Comparison of ENCODE assay signal across 1 cellular context in the genomic region with DNA sequence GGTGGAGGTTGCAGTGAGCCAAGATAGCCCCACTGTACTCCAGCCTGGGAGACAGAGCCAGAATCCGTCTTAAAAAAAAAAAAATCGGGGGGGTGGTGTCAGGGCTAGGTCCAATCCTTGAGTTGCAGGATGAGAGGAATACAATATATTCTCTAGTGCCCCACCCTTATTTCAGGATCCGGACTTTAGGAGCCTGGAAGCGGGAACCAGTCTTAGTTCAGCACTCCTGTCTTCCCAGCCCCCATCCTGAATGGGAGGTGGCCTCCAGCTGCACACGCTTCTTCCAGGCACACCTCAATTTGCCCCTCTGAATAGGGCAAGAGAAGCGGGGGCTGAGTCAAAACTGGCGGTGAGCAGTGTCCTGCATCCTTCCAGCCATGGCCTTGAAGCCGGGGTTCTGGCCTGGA.
TF ChIP-seq lines count a peak whose summit lies in the region.

No MANE protein-coding gene starts in this region.

TF ChIP-seq in HepG2, 621 proteins besides CTCF, POLR2A, EP300 and RAD21 (continues in another document):
- TF ChIP-seq SOX6 (IDR thresholded peaks at IDR 0.05) (no peak), SOX6 (CRISPR knock-in tag; IDR thresholded peaks at IDR 0.05) (no peak), ZNF674 (CRISPR knock-in tag; IDR thresholded peaks at IDR 0.05; ENCODE audit: low read depth) (no peak), ZNF367 (CRISPR knock-in tag; IDR thresholded peaks at IDR 0.05; ENCODE audit: borderline replicate concordance) (no peak), ASH2L (IDR thresholded peaks at IDR 0.05; ENCODE audit: insufficient read length, low read depth, low read length) (no peak), RFX1 (IDR thresholded peaks at IDR 0.05) (no peak), DBP (CRISPR knock-in tag; IDR thresholded peaks at IDR 0.05; ENCODE audit: not compliant biosample characterization) (peak; percentile 31), GABPB1 (CRISPR knock-in tag; IDR thresholded peaks at IDR 0.05) (no peak), BHLHE40 (IDR thresholded peaks at IDR 0.05; ENCODE audit: low read length) (peak; percentile 85; the same call in 1 of the 2 replicates), ZNF362 (CRISPR knock-in tag; IDR thresholded peaks at IDR 0.05; ENCODE audit: borderline replicate concordance) (no peak), ZBTB46 (CRISPR knock-in tag; IDR thresholded peaks at IDR 0.05; ENCODE audit: borderline replicate concordance) (no peak), ZNF256 (CRISPR knock-in tag; conservative IDR thresholded peaks at IDR 0.05) (no peak), SIN3B (IDR thresholded peaks at IDR 0.05; ENCODE audit: low read length) (no peak), MLLT10 (CRISPR knock-in tag; IDR thresholded peaks at IDR 0.05) (no peak), NFIC (IDR thresholded peaks at IDR 0.05; ENCODE audit: low read length) (no peak), ZNF441 (CRISPR knock-in tag; IDR thresholded peaks at IDR 0.05; ENCODE audit: borderline replicate concordance) (peak; percentile 3; the same call in 1 of the 2 replicates), BCLAF1 (IDR thresholded peaks at IDR 0.05) (no peak), IKZF1 (IDR thresholded peaks at IDR 0.05) (no peak), USF2 (IDR thresholded peaks at IDR 0.05; ENCODE audit: low read depth, low read length) (peak; percentile 83; the same call in 1 of the 2 replicates), USF2 (CRISPR knock-in tag; IDR thresholded peaks at IDR 0.05; ENCODE audit: borderline replicate concordance) (no peak), ZFP90 (CRISPR knock-in tag; IDR thresholded peaks at IDR 0.05; ENCODE audit: borderline replicate concordance) (0 out of 2 replicates have a peak, but pooled peaks have one; percentile 15), ZNF318 (CRISPR knock-in tag; IDR thresholded peaks at IDR 0.05) (peak; percentile 89; the same call in 1 of the 2 replicates)
- TF ChIP-seq, protein P1, sequence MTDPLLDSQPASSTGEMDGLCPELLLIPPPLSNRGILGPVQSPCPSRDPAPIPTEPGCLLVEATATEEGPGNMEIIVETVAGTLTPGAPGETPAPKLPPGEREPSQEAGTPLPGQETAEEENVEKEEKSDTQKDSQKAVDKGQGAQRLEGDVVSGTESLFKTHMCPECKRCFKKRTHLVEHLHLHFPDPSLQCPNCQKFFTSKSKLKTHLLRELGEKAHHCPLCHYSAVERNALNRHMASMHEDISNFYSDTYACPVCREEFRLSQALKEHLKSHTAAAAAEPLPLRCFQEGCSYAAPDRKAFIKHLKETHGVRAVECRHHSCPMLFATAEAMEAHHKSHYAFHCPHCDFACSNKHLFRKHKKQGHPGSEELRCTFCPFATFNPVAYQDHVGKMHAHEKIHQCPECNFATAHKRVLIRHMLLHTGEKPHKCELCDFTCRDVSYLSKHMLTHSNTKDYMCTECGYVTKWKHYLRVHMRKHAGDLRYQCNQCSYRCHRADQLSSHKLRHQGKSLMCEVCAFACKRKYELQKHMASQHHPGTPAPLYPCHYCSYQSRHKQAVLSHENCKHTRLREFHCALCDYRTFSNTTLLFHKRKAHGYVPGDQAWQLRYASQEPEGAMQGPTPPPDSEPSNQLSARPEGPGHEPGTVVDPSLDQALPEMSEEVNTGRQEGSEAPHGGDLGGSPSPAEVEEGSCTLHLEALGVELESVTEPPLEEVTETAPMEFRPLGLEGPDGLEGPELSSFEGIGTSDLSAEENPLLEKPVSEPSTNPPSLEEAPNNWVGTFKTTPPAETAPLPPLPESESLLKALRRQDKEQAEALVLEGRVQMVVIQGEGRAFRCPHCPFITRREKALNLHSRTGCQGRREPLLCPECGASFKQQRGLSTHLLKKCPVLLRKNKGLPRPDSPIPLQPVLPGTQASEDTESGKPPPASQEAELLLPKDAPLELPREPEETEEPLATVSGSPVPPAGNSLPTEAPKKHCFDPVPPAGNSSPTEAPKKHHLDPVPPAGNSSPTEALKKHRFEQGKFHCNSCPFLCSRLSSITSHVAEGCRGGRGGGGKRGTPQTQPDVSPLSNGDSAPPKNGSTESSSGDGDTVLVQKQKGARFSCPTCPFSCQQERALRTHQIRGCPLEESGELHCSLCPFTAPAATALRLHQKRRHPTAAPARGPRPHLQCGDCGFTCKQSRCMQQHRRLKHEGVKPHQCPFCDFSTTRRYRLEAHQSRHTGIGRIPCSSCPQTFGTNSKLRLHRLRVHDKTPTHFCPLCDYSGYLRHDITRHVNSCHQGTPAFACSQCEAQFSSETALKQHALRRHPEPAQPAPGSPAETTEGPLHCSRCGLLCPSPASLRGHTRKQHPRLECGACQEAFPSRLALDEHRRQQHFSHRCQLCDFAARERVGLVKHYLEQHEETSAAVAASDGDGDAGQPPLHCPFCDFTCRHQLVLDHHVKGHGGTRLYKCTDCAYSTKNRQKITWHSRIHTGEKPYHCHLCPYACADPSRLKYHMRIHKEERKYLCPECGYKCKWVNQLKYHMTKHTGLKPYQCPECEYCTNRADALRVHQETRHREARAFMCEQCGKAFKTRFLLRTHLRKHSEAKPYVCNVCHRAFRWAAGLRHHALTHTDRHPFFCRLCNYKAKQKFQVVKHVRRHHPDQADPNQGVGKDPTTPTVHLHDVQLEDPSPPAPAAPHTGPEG (CRISPR knock-in tag; IDR thresholded peaks at IDR 0.05) = no peak
- TF ChIP-seq, protein P2, sequence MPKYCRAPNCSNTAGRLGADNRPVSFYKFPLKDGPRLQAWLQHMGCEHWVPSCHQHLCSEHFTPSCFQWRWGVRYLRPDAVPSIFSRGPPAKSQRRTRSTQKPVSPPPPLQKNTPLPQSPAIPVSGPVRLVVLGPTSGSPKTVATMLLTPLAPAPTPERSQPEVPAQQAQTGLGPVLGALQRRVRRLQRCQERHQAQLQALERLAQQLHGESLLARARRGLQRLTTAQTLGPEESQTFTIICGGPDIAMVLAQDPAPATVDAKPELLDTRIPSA (CRISPR knock-in tag; IDR thresholded peaks at IDR 0.05; ENCODE audit: borderline replicate concordance) = 0 out of 2 replicates have a peak, but pooled peaks have one; percentile 62
- TF ChIP-seq, protein P3, sequence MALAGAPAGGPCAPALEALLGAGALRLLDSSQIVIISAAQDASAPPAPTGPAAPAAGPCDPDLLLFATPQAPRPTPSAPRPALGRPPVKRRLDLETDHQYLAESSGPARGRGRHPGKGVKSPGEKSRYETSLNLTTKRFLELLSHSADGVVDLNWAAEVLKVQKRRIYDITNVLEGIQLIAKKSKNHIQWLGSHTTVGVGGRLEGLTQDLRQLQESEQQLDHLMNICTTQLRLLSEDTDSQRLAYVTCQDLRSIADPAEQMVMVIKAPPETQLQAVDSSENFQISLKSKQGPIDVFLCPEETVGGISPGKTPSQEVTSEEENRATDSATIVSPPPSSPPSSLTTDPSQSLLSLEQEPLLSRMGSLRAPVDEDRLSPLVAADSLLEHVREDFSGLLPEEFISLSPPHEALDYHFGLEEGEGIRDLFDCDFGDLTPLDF (CRISPR knock-in tag; IDR thresholded peaks at IDR 0.05) = no peak
